Comparison of ENCODE assay signal across 19 cellular contexts in genomic region chr9:79014929-79015699, GRCh38.
A peak's percentile ranks its signal among the peaks of the same experiment; 100 is the strongest.
DNase-seq lines count a peak whose midpoint lies in the region; ATAC-seq and TF ChIP-seq lines count a peak whose summit lies in the region.
"Had no signal": no experiment of that assay in that cellular context is flagged by ENCODE, and none has a peak within 500 bp of the region (broad histone marks: within the 10 kb centered on the region; RNA-seq: fewer than 3 reads in every experiment).

No MANE protein-coding gene starts in this region.

- no peak for ATAC-seq in HG03280 (IDR thresholded peaks at IDR 0.05; ENCODE audit: unreplicated experiment)
- ATAC-seq in GM19467 (IDR thresholded peaks at IDR 0.05; ENCODE audit: unreplicated experiment), result no peak
- ATAC-seq in left colon, result no peak
- ATAC-seq: activated naive CD8-positive, alpha-beta T cell treated with anti-CD3 and anti-CD28 coated beads, Interleukin-2, amount 50 U/mL, for 24 hours; T-cell; WTC11 had no signal

- no peak overlapping the region for H3K27ac Mint-ChIP-seq in progenitor cell of endocrine pancreas
- H3K27ac Mint-ChIP-seq: activated naive CD8-positive, alpha-beta T cell treated with anti-CD3 and anti-CD28 coated beads, Interleukin-2, amount 50 U/mL, for 24 hours; CD8-positive, alpha-beta memory T cell; nephron; T-cell; WTC11 had no signal

- H3K36me3 Mint-ChIP-seq in progenitor cell of endocrine pancreas (ENCODE audit: insufficient read depth), result no peaks in the 10 kb centered on the region
- H3K36me3 Mint-ChIP-seq: CD8-positive, alpha-beta memory T cell; T-cell; WTC11 had no signal

- peaks cover 14% of the 10 kb centered on the region for H3K4me1 Mint-ChIP-seq in progenitor cell of endocrine pancreas (ENCODE audit: low read depth)
- H3K4me1 Mint-ChIP-seq: activated naive CD8-positive, alpha-beta T cell treated with anti-CD3 and anti-CD28 coated beads, Interleukin-2, amount 50 U/mL, for 24 hours; CD8-positive, alpha-beta memory T cell; central memory CD8-positive, alpha-beta T cell; nephron; T-cell had no signal

- no peak overlapping the region for H3K4me3 ChIP-seq in epithelial cell of esophagus (ENCODE audit: low read length)
- H3K4me3 ChIP-seq: lung had no signal

- peak overlapping the region; percentile 4 for H3K4me3 Mint-ChIP-seq in progenitor cell of endocrine pancreas (ENCODE audit: low read depth)
- H3K4me3 Mint-ChIP-seq: activated naive CD8-positive, alpha-beta T cell treated with anti-CD3 and anti-CD28 coated beads, Interleukin-2, amount 50 U/mL, for 24 hours; CD8-positive, alpha-beta memory T cell; central memory CD8-positive, alpha-beta T cell; nephron; T-cell; WTC11 had no signal

- intact Hi-C loops in left colon (cut with DNase I, micrococcal nuclease), result no loop called here

- DNase-seq in NCI-H2227 (lab: John Stamatoyannopoulos, UW; ENCODE audit: unreplicated experiment), result peak; percentile 5
- DNase-seq in NCI-H2227 treated with DMSO at 0.1 percent for 48 hours (lab: John Stamatoyannopoulos, UW), result no peak
- DNase-seq in NCI-H69 (lab: John Stamatoyannopoulos, UW), result peak; percentile 93
- peak; percentile 74 for DNase-seq in epithelial cell of esophagus (ENCODE audit: low read depth)
- DNase-seq in progenitor cell of endocrine pancreas (ENCODE audit: low spot score, unreplicated experiment), result no peak
- DNase-seq in left colon, result no peak
- DNase-seq: activated naive CD8-positive, alpha-beta T cell treated with anti-CD3 and anti-CD28 coated beads, Interleukin-2, amount 50 U/mL, for 24 hours; CD8-positive, alpha-beta memory T cell; GDM1; NCI-H1105 treated with DMSO at 0.1 percent for 48 hours; NCI-H82; retina; T-cell had no signal

- H3K27me3 Mint-ChIP-seq in progenitor cell of endocrine pancreas, result no peaks in the 10 kb centered on the region
- H3K27me3 Mint-ChIP-seq: activated naive CD8-positive, alpha-beta T cell treated with anti-CD3 and anti-CD28 coated beads, Interleukin-2, amount 50 U/mL, for 24 hours; central memory CD8-positive, alpha-beta T cell; T-cell had no signal

- H3K9me3 Mint-ChIP-seq in progenitor cell of endocrine pancreas (ENCODE audit: low read depth), result no peaks in the 10 kb centered on the region
- H3K9me3 Mint-ChIP-seq: activated naive CD8-positive, alpha-beta T cell treated with anti-CD3 and anti-CD28 coated beads, Interleukin-2, amount 50 U/mL, for 24 hours had no signal

- TF ChIP-seq CTCF in epithelial cell of esophagus (IDR thresholded peaks at IDR 0.05; ENCODE audit: insufficient read depth, low read depth, low read length, missing control alignments), result no peak
- no peak for TF ChIP-seq CTCF in progenitor cell of endocrine pancreas (IDR thresholded peaks at IDR 0.05; ENCODE audit: unreplicated experiment)

Comparison
In these comparisons a context has a peak if more than half of its experiments do, and no peak if none do; other contexts are left out.
1. DNase-seq: peak in NCI-H2227 (single experiment), NCI-H69 (single experiment) and epithelial cell of esophagus (single experiment); none in NCI-H2227 treated with DMSO at 0.1 percent for 48 hours (single experiment), progenitor cell of endocrine pancreas (single experiment) and left colon (0 of 2).